ENCODE assay signal across 1 cellular context in genomic region chr17:44137891-44138709, GRCh38.
A peak's percentile ranks its signal among the peaks of the same experiment; 100 is the strongest.
TF ChIP-seq lines count a peak whose summit lies in the region.

No MANE protein-coding gene starts in this region.

TF ChIP-seq in HepG2, 621 proteins besides CTCF, POLR2A, EP300 and RAD21 (continued from another document and continues in another):
- TF ChIP-seq ZGPAT (CRISPR knock-in tag; IDR thresholded peaks at IDR 0.05) (peak; percentile 74), MEF2D (CRISPR knock-in tag; IDR thresholded peaks at IDR 0.05) (peak; percentile 93), PHF21A (CRISPR knock-in tag; IDR thresholded peaks at IDR 0.05) (peak; percentile 38; the same call in 1 of the 2 replicates), ZNF547 (CRISPR knock-in tag; IDR thresholded peaks at IDR 0.05) (no peak; the same call in 1 of the 2 replicates), CHD2 (IDR thresholded peaks at IDR 0.05; ENCODE audit: low read depth, low read length) (0 out of 2 replicates have a peak, but pooled peaks have one; percentile 8), MAX (IDR thresholded peaks at IDR 0.05) (peak; percentile 76), TOPORS (CRISPR knock-in tag; IDR thresholded peaks at IDR 0.05) (0 out of 2 replicates have a peak, but pooled peaks have one; percentile 32), SP1 (IDR thresholded peaks at IDR 0.05) (no peak), SP1 (CRISPR knock-in tag; IDR thresholded peaks at IDR 0.05) (0 out of 2 replicates have a peak, but pooled peaks have one; percentile 43), ZBTB39 (CRISPR knock-in tag; IDR thresholded peaks at IDR 0.05) (peak; percentile 77), IKZF5 (CRISPR knock-in tag; IDR thresholded peaks at IDR 0.05) (peak; percentile 80), ZBTB33 (CRISPR knock-in tag; IDR thresholded peaks at IDR 0.05) (peak; percentile 41; the same call in 1 of the 2 replicates), ZBTB40 (IDR thresholded peaks at IDR 0.05) (no peak), ZBTB40 (CRISPR knock-in tag; IDR thresholded peaks at IDR 0.05) (peak; percentile 81), ZNF670 (CRISPR knock-in tag; IDR thresholded peaks at IDR 0.05; ENCODE audit: borderline replicate concordance) (no peak), POLR2G (IDR thresholded peaks at IDR 0.05; ENCODE audit: low read depth, low read length) (0 out of 2 replicates have a peak, but pooled peaks have one; percentile 39), ZBTB43 (CRISPR knock-in tag; conservative IDR thresholded peaks at IDR 0.05) (peak; percentile 60; the same call in 1 of the 2 replicates), ZNF510 (CRISPR knock-in tag; IDR thresholded peaks at IDR 0.05; ENCODE audit: low read depth) (peak; percentile 73; the same call in 1 of the 2 replicates), ZNF234 (CRISPR knock-in tag; conservative IDR thresholded peaks at IDR 0.05) (no peak), ZSCAN21 (CRISPR knock-in tag; IDR thresholded peaks at IDR 0.05; ENCODE audit: borderline replicate concordance) (peak; percentile 66; the same call in 1 of the 2 replicates), ZNF121 (CRISPR knock-in tag; IDR thresholded peaks at IDR 0.05) (peak; percentile 29; the same call in 1 of the 2 replicates), ZNF362 (CRISPR knock-in tag; IDR thresholded peaks at IDR 0.05; ENCODE audit: borderline replicate concordance) (peak; percentile 55; the same call in 1 of the 2 replicates), MTA1 (CRISPR knock-in tag; IDR thresholded peaks at IDR 0.05; ENCODE audit: borderline replicate concordance) (peak; percentile 89), ZNF292 (CRISPR knock-in tag; IDR thresholded peaks at IDR 0.05; ENCODE audit: borderline replicate concordance, low read depth) (peak; percentile 70; the same call in 1 of the 2 replicates), ZNF431 (CRISPR knock-in tag; IDR thresholded peaks at IDR 0.05; ENCODE audit: borderline replicate concordance, low read depth) (no peak), E2F2 (CRISPR knock-in tag; IDR thresholded peaks at IDR 0.05; ENCODE audit: borderline replicate concordance) (no peak), CENPX (CRISPR knock-in tag; IDR thresholded peaks at IDR 0.05) (no peak), ZNF776 (CRISPR knock-in tag; IDR thresholded peaks at IDR 0.05) (0 out of 2 replicates have a peak, but pooled peaks have one; percentile 58), BCL6 (CRISPR knock-in tag; IDR thresholded peaks at IDR 0.05) (0 out of 2 replicates have a peak, but pooled peaks have one; percentile 6), NR2F6 (IDR thresholded peaks at IDR 0.05) (no peak), NR2F6 (CRISPR knock-in tag; IDR thresholded peaks at IDR 0.05) (no peak; the same call in 1 of the 2 replicates), RXRA (CRISPR knock-in tag; IDR thresholded peaks at IDR 0.05) (peak; percentile 74), MTERF4 (CRISPR knock-in tag; IDR thresholded peaks at IDR 0.05) (peak; percentile 67), ISL2 (CRISPR knock-in tag; IDR thresholded peaks at IDR 0.05) (peak; percentile 16; the same call in 1 of the 2 replicates), FOXK2 (IDR thresholded peaks at IDR 0.05) (no peak), MXD1 (CRISPR knock-in tag; IDR thresholded peaks at IDR 0.05) (peak; percentile 43; the same call in 1 of the 2 replicates)
